ENCODE assay signal across 1 cellular context in the genomic region with DNA sequence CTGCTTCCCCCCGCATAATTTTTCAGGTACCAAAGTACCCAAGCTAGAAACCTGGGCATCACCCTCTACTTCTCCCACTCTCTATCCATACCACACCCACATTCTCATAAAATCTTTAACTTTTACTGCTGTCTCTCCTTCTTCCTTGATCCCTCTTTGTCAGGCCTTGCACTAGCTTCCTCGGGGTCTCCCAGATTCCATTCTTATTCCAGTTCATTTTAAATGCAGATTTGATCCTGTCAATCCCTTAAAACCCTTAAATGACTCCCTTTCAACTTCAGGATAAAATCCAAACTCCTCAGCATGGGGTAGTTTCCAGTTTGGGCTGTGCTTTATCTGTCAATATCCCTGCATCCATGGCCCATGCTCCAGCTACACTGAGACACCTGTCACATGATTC.
TF ChIP-seq lines count a peak whose summit lies in the region.

No MANE protein-coding gene starts in this region.

TF ChIP-seq in WTC11, 78 proteins besides CTCF, POLR2A, EP300 and RAD21 (continued from another document):
- no peak for TF ChIP-seq HMGXB4 (CRISPR knock-in tag; IDR thresholded peaks at IDR 0.05)
- TF ChIP-seq FOXJ3 (CRISPR knock-in tag; IDR thresholded peaks at IDR 0.05; ENCODE audit: borderline replicate concordance), result no peak
- TF ChIP-seq, protein P1, sequence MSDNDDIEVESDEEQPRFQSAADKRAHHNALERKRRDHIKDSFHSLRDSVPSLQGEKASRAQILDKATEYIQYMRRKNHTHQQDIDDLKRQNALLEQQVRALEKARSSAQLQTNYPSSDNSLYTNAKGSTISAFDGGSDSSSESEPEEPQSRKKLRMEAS (CRISPR knock-in tag; IDR thresholded peaks at IDR 0.05), result no peak
- TF ChIP-seq, protein P2, sequence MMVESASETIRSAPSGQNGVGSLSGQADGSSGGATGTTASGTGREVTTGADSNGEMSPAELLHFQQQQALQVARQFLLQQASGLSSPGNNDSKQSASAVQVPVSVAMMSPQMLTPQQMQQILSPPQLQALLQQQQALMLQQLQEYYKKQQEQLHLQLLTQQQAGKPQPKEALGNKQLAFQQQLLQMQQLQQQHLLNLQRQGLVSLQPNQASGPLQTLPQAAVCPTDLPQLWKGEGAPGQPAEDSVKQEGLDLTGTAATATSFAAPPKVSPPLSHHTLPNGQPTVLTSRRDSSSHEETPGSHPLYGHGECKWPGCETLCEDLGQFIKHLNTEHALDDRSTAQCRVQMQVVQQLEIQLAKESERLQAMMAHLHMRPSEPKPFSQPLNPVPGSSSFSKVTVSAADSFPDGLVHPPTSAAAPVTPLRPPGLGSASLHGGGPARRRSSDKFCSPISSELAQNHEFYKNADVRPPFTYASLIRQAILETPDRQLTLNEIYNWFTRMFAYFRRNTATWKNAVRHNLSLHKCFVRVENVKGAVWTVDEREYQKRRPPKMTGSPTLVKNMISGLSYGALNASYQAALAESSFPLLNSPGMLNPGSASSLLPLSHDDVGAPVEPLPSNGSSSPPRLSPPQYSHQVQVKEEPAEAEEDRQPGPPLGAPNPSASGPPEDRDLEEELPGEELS (CRISPR knock-in tag; IDR thresholded peaks at IDR 0.05), result no peak
- no peak for TF ChIP-seq ZNF138 (CRISPR knock-in tag; conservative IDR thresholded peaks at IDR 0.05)
- TF ChIP-seq ZNF396 (CRISPR knock-in tag; IDR thresholded peaks at IDR 0.05; ENCODE audit: borderline replicate concordance), result no peak
- no peak for TF ChIP-seq GABPB1 (CRISPR knock-in tag; IDR thresholded peaks at IDR 0.05)
- TF ChIP-seq PREB (CRISPR knock-in tag; IDR thresholded peaks at IDR 0.05; ENCODE audit: borderline replicate concordance), result no peak
- TF ChIP-seq SMAD4 (CRISPR knock-in tag; IDR thresholded peaks at IDR 0.05), result no peak
- no peak for TF ChIP-seq HMGA2 (CRISPR knock-in tag; IDR thresholded peaks at IDR 0.05)
